Comparison of ENCODE assay signal across 2 cellular contexts in genomic region chrX:77726095-77726494, GRCh38. TPM values are rescaled to one million over a fixed set of nuclear protein-coding genes. Genes with fewer than 3 reads are reported as not detected.
DNase-seq lines count a peak whose midpoint lies in the region; ATAC-seq, FAIRE-seq and TF ChIP-seq lines count a peak whose summit lies in the region.
"Not testable (repeated sequence)": the region's sequence is repeated elsewhere in the genome, so short reads cannot be mapped to it uniquely, and the experiment has no call there.

No MANE protein-coding gene starts in this region.

- CTCF ChIA-PET in HEK293 (lab: Yijun Ruan, JAX); K562 (lab: Yijun Ruan, JAX; ENCODE audit: low intra/inter-chr PET ratio): not testable (repeated sequence)

- not testable (repeated sequence) for H4K20me1 ChIP-seq in K562 (replicated peaks; ENCODE audit: control insufficient read depth, insufficient read depth, low read length)

- DNase-seq in K562 (ENCODE audit: extremely low read depth in 1 of 4, low spot score in 3 of 4): not testable (repeated sequence)

- intact Hi-C loops in K562 (cut with micrococcal nuclease): not testable (repeated sequence)

- FAIRE-seq in K562 (lab: Jason Lieb, UNC): not testable (repeated sequence)

- H3K9me1 ChIP-seq in K562 (ENCODE audit: control insufficient read depth, insufficient read depth, low read length): not testable (repeated sequence)

- not testable (repeated sequence) for H3K27ac ChIP-seq in HEK293 (ENCODE audit: extremely low read depth, low read depth, low read length); K562 (ENCODE audit: extremely low read depth, low read depth, low read length)

- not testable (repeated sequence) for H3K27me3 ChIP-seq in K562 (ENCODE audit: control insufficient read depth in 2 of 2, insufficient read depth in 2 of 2, low read length in 2 of 2)

- not testable (repeated sequence) for ATAC-seq in K562

- H3K4me1 ChIP-seq in HEK293 (ENCODE audit: control insufficient read depth, insufficient read depth, low read length); K562 (replicated peaks in 1 of 2; ENCODE audit: control insufficient read depth in 2 of 2, insufficient read depth in 2 of 2, low read length in 2 of 2): not testable (repeated sequence)

- not testable (repeated sequence) for H3K4me3 ChIP-seq in HEK293 (ENCODE audit: low read depth, low read length); K562

- POLR2A ChIA-PET in HEK293 (lab: Yijun Ruan, JAX); K562 (lab: Yijun Ruan, JAX): not testable (repeated sequence)

- TF ChIP-seq RAD21 in K562 (CRISPR knock-in tag; conservative IDR thresholded peaks at IDR 0.05 in 1 of 2, IDR thresholded peaks at IDR 0.05 in 1 of 2): not testable (repeated sequence)

- TF ChIP-seq EP300 in K562 (IDR thresholded peaks at IDR 0.05; ENCODE audit: low read length): not testable (repeated sequence)

- no CpG with 5 or more reads among the region's 3 CpGs for WGBS in K562 (ENCODE audit: insufficient coverage, low coverage, missing lambda C conversion rate)

- TF ChIP-seq CTCF in HEK293 (tag by site-specific recombination; IDR thresholded peaks at IDR 0.05); K562 (IDR thresholded peaks at IDR 0.05 in 2 of 3, conservative IDR thresholded peaks at IDR 0.05 in 1 of 3; ENCODE audit: insufficient read depth in 2 of 3, low read depth in 1 of 3, low read length in 3 of 3): not testable (repeated sequence)

- not testable (repeated sequence) for H3K36me3 ChIP-seq in HEK293 (ENCODE audit: control insufficient read depth in 2 of 2, insufficient read depth in 1 of 2, low read length in 2 of 2); K562 (ENCODE audit: control insufficient read depth, insufficient read depth, low read length)

- not testable (repeated sequence) for H3K9me3 ChIP-seq in HEK293 (ENCODE audit: control insufficient read depth, insufficient read depth, low read depth, low read length); K562 (replicated peaks; ENCODE audit: control insufficient read depth, insufficient read depth, low read depth, low read length)

- H2AFZ ChIP-seq in K562 (ENCODE audit: low read depth, low read length): not testable (repeated sequence)

- not testable (repeated sequence) for H3K4me2 ChIP-seq in K562 (ENCODE audit: insufficient read depth, low read length)

- H3K79me2 ChIP-seq in K562 (ENCODE audit: control insufficient read depth, insufficient read depth, low read length): peaks cover 28% of the 10 kb centered on the region

- H3K9ac ChIP-seq in K562 (ENCODE audit: insufficient read depth in 1 of 2, low read depth in 2 of 2, low read length in 2 of 2): not testable (repeated sequence)

- in situ Hi-C loops in K562 (cut with MboI): not testable (repeated sequence)

- TF ChIP-seq POLR2A in K562 (conservative IDR thresholded peaks at IDR 0.05): not testable (repeated sequence)

- BruUV-seq in K562 (replicated peaks; lab: Mats Ljungman, UMichigan): not testable (repeated sequence)

TF ChIP-seq in HEK293, 187 proteins besides CTCF, POLR2A, EP300 and RAD21:
- TF ChIP-seq ZNF146 (tag by site-specific recombination; IDR thresholded peaks at IDR 0.05): peak; percentile 93
TF ChIP-seq in HEK293: peak in this region for 1; not testable (repeated sequence) for 186.

TF ChIP-seq in K562, 482 proteins besides CTCF, POLR2A, EP300 and RAD21:
- peak; percentile 57 for TF ChIP-seq ZNF146 (CRISPR knock-in tag; IDR thresholded peaks at IDR 0.05; ENCODE audit: unreplicated experiment)

RNA-seq across cellular contexts. Expression of gene ATRX, which starts 59.9 kb away (rescaled TPM):
- total RNA-seq in K562 (2011; cell fraction: chromatin; rRNA removed; ENCODE audit: low replicate concordance): 16.3 and 89.5 TPM in 2 replicates
- total RNA-seq in K562 (2011; cell fraction: nucleolus; rRNA removed): 11.3 and 11.7 TPM in 2 replicates
- total RNA-seq in K562 (2011; cell fraction: nucleoplasm; rRNA removed): 28.1 and 41.3 TPM in 2 replicates
- total RNA-seq in K562 (2014; rRNA removed) (15.6 and 26.7 TPM in 2 replicates), K562 (2014; rRNA removed; fragmentation: Illumina TruSeq; extraction: Trizol) (23.1 and 25.9 TPM in 2 replicates), K562 (2015; rRNA removed; fragmentation: Illumina TruSeq; extraction: Trizol) (20.1 and 21.4 TPM in 2 replicates), K562 (2021) (20.7 and 24.0 TPM in 2 replicates)
- polyA plus RNA-seq in K562 (2011; rRNA removed) (14.6 and 22.2 TPM in 2 replicates), K562 (2014; fragmentation: Illumina TruSeq; extraction: Trizol) (12.6 and 13.1 TPM in 2 replicates), K562 (2014; fragmentation: Nextera tagmentation; extraction: Ambion mirVana) (10 to 100 TPM in 1 of 2 experiments, 1 to 10 TPM in 1; 7.7 to 11.8 TPM), K562 (2014; rRNA removed) (12.9 and 20.2 TPM in 2 replicates)
- 5.9 TPM in 2 replicates for polyA plus RNA-seq in K562 (2011; cell fraction: cytosol; rRNA removed)
- 30.6 and 35.5 TPM in 2 replicates for polyA plus RNA-seq in K562 (2011; cell fraction: nucleus; rRNA removed)
- polyA plus RNA-seq in K562 (2012): 7.0 and 13.5 TPM in 2 replicates
- 48.8 and 51.3 TPM in 2 replicates for polyA minus RNA-seq in K562 (2011; rRNA and poly(A)+ RNA removed)
- polyA minus RNA-seq in K562 (2011; cell fraction: cytosol; rRNA and poly(A)+ RNA removed): 7.9 and 17.4 TPM in 2 replicates
- 48.5 and 64.5 TPM in 2 replicates for polyA minus RNA-seq in K562 (2011; cell fraction: nucleus; rRNA and poly(A)+ RNA removed)
